In the genomic region with DNA sequence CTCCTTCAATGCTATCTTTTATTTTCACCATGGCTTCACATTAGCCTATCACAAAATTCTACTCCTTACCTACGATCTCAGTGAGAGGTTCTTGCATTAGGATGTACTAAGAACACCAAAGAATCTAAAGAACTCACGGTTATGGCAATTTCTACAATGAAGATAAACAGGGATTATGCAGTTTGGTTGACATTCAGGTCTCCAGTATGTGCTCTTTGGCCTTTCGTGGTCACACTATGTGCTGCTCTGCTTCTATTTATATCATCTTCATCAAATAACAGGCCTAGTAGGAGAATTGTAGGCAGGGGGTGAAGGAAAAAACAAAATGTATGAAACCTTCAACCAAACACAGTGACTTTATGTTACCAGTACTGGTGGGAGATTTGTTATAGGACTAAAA, we compare ENCODE assay signal across 8 cellular contexts.
"Had no signal": no experiment of that assay in that cellular context is flagged by ENCODE, and none has a peak within 500 bp of the region (broad histone marks: within the 10 kb centered on the region; RNA-seq: fewer than 3 reads in every experiment).

No MANE protein-coding gene starts in this region.

- FAIRE-seq: G401.6, GM12878, GM12891, GM12892, GM18507, GM19239 had no signal

- H3K4me3 ChIP-seq: GM12878 had no signal

- ATAC-seq: GM12878 had no signal

- DNase-seq: GDM1, GF-D8 had no signal
